Comparison of ENCODE assay signal across 7 cellular contexts in genomic region chr5:31156761-31157160, GRCh38. TPM values are rescaled to one million over a fixed set of nuclear protein-coding genes. Genes with fewer than 3 reads are reported as not detected.
"Had no signal": no experiment of that assay in that cellular context is flagged by ENCODE, and none has a peak within 500 bp of the region (broad histone marks: within the 10 kb centered on the region; RNA-seq: fewer than 3 reads in every experiment).

No MANE protein-coding gene starts in this region.

- ATAC-seq: GM23338, HepG2 had no signal

- H3K27ac ChIP-seq: HL-60 had no signal

- H3K9me3 Mint-ChIP-seq: GM23338, H9 had no signal

- H3K27ac Mint-ChIP-seq: GM23338, H9, IgD-negative memory B cell had no signal

- H3K36me3 Mint-ChIP-seq: IgD-negative memory B cell had no signal

- DNase-seq: H9, HCEC 1CT had no signal

RNA-seq across cellular contexts. Expression of gene CDH6, which starts 36.7 kb away (rescaled TPM):
- total RNA-seq: HepG2, HT1080 had no signal
